In the genomic region with DNA sequence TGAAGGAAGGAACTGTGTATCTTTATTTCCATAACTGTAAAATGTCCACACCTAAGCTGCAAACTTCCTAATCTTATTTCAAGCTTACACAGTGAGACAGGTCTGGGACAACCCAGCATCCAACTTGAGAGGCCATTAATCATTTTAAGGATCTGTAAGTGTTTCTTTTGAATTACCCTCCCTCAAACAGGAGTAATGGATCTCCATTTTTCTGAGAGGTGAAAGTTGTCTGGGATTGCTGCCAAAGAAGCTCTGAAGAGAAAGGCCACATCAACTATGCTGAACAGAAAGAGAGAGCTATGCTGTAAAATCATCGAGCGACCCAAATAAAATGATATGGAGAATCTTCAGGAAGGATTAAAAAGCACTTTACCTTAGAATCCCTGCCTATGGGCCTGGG, we compare ENCODE assay signal across 1 cellular context.
TF ChIP-seq lines count a peak whose summit lies in the region.

No MANE protein-coding gene starts in this region.

TF ChIP-seq in HEK293, 187 proteins besides CTCF, POLR2A, EP300 and RAD21 (continued from another document and continues in another):
- TF ChIP-seq ZNF596 (tag by site-specific recombination; IDR thresholded peaks at IDR 0.05) (peak; percentile 53; the same call in 1 of the 2 replicates), PRDM10 (tag by site-specific recombination; IDR thresholded peaks at IDR 0.05) (0 out of 2 replicates have a peak, but pooled peaks have one; percentile 21), ZNF621 (tag by site-specific recombination; IDR thresholded peaks at IDR 0.05) (no peak), KLF1 (tag by site-specific recombination; IDR thresholded peaks at IDR 0.05) (peak; percentile 38; the same call in 1 of the 2 replicates), YY1 (tag by site-specific recombination; IDR thresholded peaks at IDR 0.05) (no peak), ZNF701 (tag by site-specific recombination; IDR thresholded peaks at IDR 0.05) (no peak), ZNF157 (tag by site-specific recombination; IDR thresholded peaks at IDR 0.05) (no peak), ZBTB1 (tag by site-specific recombination; IDR thresholded peaks at IDR 0.05) (no peak), ZNF707 (tag by site-specific recombination; IDR thresholded peaks at IDR 0.05) (no peak), OVOL3 (tag by site-specific recombination; IDR thresholded peaks at IDR 0.05) (no peak), ZNF112 (tag by site-specific recombination; IDR thresholded peaks at IDR 0.05) (no peak), ZNF830 (tag by site-specific recombination; IDR thresholded peaks at IDR 0.05; ENCODE audit: low read depth) (no peak), MEIS1 (CRISPR knock-in tag; IDR thresholded peaks at IDR 0.05; ENCODE audit: borderline replicate concordance) (no peak), ZNF530 (tag by site-specific recombination; IDR thresholded peaks at IDR 0.05; ENCODE audit: low read depth) (no peak), ZNF350 (tag by site-specific recombination; IDR thresholded peaks at IDR 0.05) (no peak), WT1 (tag by site-specific recombination; IDR thresholded peaks at IDR 0.05) (peak; percentile 97), ZNF747 (tag by site-specific recombination; IDR thresholded peaks at IDR 0.05) (no peak), ZFHX2 (tag by site-specific recombination; conservative IDR thresholded peaks at IDR 0.05) (no peak), TCF7L2 (IDR thresholded peaks at IDR 0.05; ENCODE audit: borderline replicate concordance, low read depth, low read length) (no peak), ZNF600 (tag by site-specific recombination; IDR thresholded peaks at IDR 0.05) (no peak), KLF17 (tag by site-specific recombination; IDR thresholded peaks at IDR 0.05) (0 out of 2 replicates have a peak, but pooled peaks have one; percentile 42), ZNF658 (tag by site-specific recombination; IDR thresholded peaks at IDR 0.05) (no peak), ZSCAN30 (tag by site-specific recombination; IDR thresholded peaks at IDR 0.05) (peak; percentile 73; the same call in 1 of the 2 replicates), ZBTB20 (tag by site-specific recombination; IDR thresholded peaks at IDR 0.05) (no peak), ZFP37 (tag by site-specific recombination; IDR thresholded peaks at IDR 0.05) (no peak), ZNF302 (tag by site-specific recombination; IDR thresholded peaks at IDR 0.05; ENCODE audit: low read depth) (no peak), RBAK (tag by site-specific recombination; IDR thresholded peaks at IDR 0.05) (no peak), ZBTB44 (tag by site-specific recombination; IDR thresholded peaks at IDR 0.05) (peak; percentile 85), ZBTB17 (tag by site-specific recombination; IDR thresholded peaks at IDR 0.05) (no peak), KLF10 (tag by site-specific recombination; IDR thresholded peaks at IDR 0.05) (0 out of 2 replicates have a peak, but pooled peaks have one; percentile 45), TRIM28 (IDR thresholded peaks at IDR 0.05; ENCODE audit: borderline replicate concordance, low read length) (peak; percentile 26; the same call in 1 of the 2 replicates), ZNF768 (tag by site-specific recombination; IDR thresholded peaks at IDR 0.05) (no peak), ZSCAN4 (tag by site-specific recombination; IDR thresholded peaks at IDR 0.05) (no peak), PRDM6 (tag by site-specific recombination; IDR thresholded peaks at IDR 0.05) (peak; percentile 89), ZNF398 (tag by site-specific recombination; IDR thresholded peaks at IDR 0.05) (peak; percentile 39; the same call in 1 of the 2 replicates), ZNF501 (tag by site-specific recombination; IDR thresholded peaks at IDR 0.05) (peak; percentile 48; the same call in 1 of the 2 replicates), ZNF473 (tag by site-specific recombination; IDR thresholded peaks at IDR 0.05) (no peak), ZNF629 (tag by site-specific recombination; IDR thresholded peaks at IDR 0.05) (no peak), ZNF37A (tag by site-specific recombination; IDR thresholded peaks at IDR 0.05) (no peak), ZNF518A (tag by site-specific recombination; conservative IDR thresholded peaks at IDR 0.05; ENCODE audit: low read depth) (0 out of 2 replicates have a peak, but pooled peaks have one; percentile 5)
- TF ChIP-seq, protein P1, sequence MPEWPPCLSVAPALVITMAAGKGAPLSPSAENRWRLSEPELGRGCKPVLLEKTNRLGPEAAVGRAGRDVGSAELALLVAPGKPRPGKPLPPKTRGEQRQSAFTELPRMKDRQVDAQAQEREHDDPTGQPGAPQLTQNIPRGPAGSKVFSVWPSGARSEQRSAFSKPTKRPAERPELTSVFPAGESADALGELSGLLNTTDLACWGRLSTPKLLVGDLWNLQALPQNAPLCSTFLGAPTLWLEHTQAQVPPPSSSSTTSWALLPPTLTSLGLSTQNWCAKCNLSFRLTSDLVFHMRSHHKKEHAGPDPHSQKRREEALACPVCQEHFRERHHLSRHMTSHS (tag by site-specific recombination; IDR thresholded peaks at IDR 0.05): no peak
